ENCODE assay signal across 8 cellular contexts in genomic region chr6:6008114-6008647, GRCh38. TPM values are rescaled to one million over a fixed set of nuclear protein-coding genes. Genes with fewer than 3 reads are reported as not detected.
DNase-seq lines count a peak whose midpoint lies in the region; ATAC-seq and TF ChIP-seq lines count a peak whose summit lies in the region.

No MANE protein-coding gene starts in this region.

- H3K27ac Mint-ChIP-seq in HFFc6, result no peak overlapping the region
- H3K27ac Mint-ChIP-seq in activated naive CD8-positive, alpha-beta T cell treated with anti-CD3 and anti-CD28 coated beads for 36 hours, result peak overlapping the region; percentile 77

- TF ChIP-seq CTCF in HFFc6 (IDR thresholded peaks at IDR 0.05), result no peak

- H3K9me3 ChIP-seq in ES-I3 (ENCODE audit: control insufficient read depth, insufficient read depth, low read length), result no peaks in the 10 kb centered on the region
- H3K9me3 ChIP-seq in mesodermal cell (ENCODE audit: control insufficient read depth, low read length), result no peaks in the 10 kb centered on the region

- peak overlapping the region; percentile 64 for H3K27ac ChIP-seq in mesodermal cell (ENCODE audit: low read depth, low read length, severe bottlenecking)

- WGBS in mesodermal cell (ENCODE audit: insufficient coverage in 2 of 2), 2 experiments, result 1 to 3% methylated on average over 11 to 16 of the region's 18 CpGs

- H3K4me1 Mint-ChIP-seq in HFFc6 (ENCODE audit: low read depth), result peaks cover 9% of the 10 kb centered on the region
- H3K4me1 Mint-ChIP-seq in activated naive CD8-positive, alpha-beta T cell treated with anti-CD3 and anti-CD28 coated beads for 36 hours, result peaks cover 30% of the 10 kb centered on the region

- peaks cover 11% of the 10 kb centered on the region; the same call in 1 of the 2 replicates for H3K4me1 ChIP-seq in ES-I3 (ENCODE audit: insufficient read depth, low read length)
- peaks cover 26% of the 10 kb centered on the region for H3K4me1 ChIP-seq in mesodermal cell (ENCODE audit: control insufficient read depth, insufficient read depth, low read length, poor library complexity, severe bottlenecking)

- peaks cover 37% of the 10 kb centered on the region for H3K27me3 Mint-ChIP-seq in HFFc6 (ENCODE audit: insufficient read depth)
- H3K27me3 Mint-ChIP-seq in activated naive CD8-positive, alpha-beta T cell treated with anti-CD3 and anti-CD28 coated beads for 36 hours, result peaks cover 81% of the 10 kb centered on the region

- H3K9me3 Mint-ChIP-seq in HFFc6, result peaks cover 14% of the 10 kb centered on the region
- H3K9me3 Mint-ChIP-seq in activated naive CD8-positive, alpha-beta T cell treated with anti-CD3 and anti-CD28 coated beads for 36 hours, result peaks cover 2% of the 10 kb centered on the region

- peak overlapping the region; percentile 47 for H3K4me3 ChIP-seq in mesodermal cell (ENCODE audit: extremely low read depth, insufficient read depth, low read length, poor library complexity, severe bottlenecking)

- H3K9ac ChIP-seq in ES-I3 (ENCODE audit: low read depth, low read length), result peak overlapping the region; percentile 82; the same call in 1 of the 2 replicates

- H3K36me3 ChIP-seq in ES-I3 (ENCODE audit: insufficient read depth, low read length), result no peaks in the 10 kb centered on the region
- no peaks in the 10 kb centered on the region for H3K36me3 ChIP-seq in mesodermal cell (ENCODE audit: control insufficient read depth, insufficient read depth, low read length)

- H3K36me3 Mint-ChIP-seq in HFFc6 (ENCODE audit: low read depth), result peaks cover 13% of the 10 kb centered on the region
- H3K36me3 Mint-ChIP-seq in activated naive CD8-positive, alpha-beta T cell treated with anti-CD3 and anti-CD28 coated beads for 36 hours, result no peaks in the 10 kb centered on the region

- H3K4me3 Mint-ChIP-seq in HFFc6, result peak overlapping the region; percentile 76
- H3K4me3 Mint-ChIP-seq in activated naive CD8-positive, alpha-beta T cell treated with anti-CD3 and anti-CD28 coated beads for 36 hours, result peak overlapping the region; percentile 91

- ATAC-seq in GM21576 (IDR thresholded peaks at IDR 0.05; ENCODE audit: unreplicated experiment), result no peak

- in situ Hi-C loops in KBM-7 (cut with MboI; ENCODE audit: low pct_unique_long_range_greater_than_20kb, low sequenced_read_pairs), result no loop called here

- no peak for DNase-seq in HFFc6
- DNase-seq in activated naive CD8-positive, alpha-beta T cell treated with anti-CD3 and anti-CD28 coated beads for 36 hours, result no peak
- no peak for DNase-seq in NCI-H187 (lab: John Stamatoyannopoulos, UW)
- no peak for DNase-seq in KBM-7
- DNase-seq in SHP77 treated with DMSO at 0.1 percent for 48 hours (lab: John Stamatoyannopoulos, UW), result no peak

RNA-seq across cellular contexts. Expression of gene NRN1, which starts 1.5 kb away (rescaled TPM):
- not detected for total RNA-seq in HFFc6 (2021; fragmentation: NEBNext Ultra II Directional; extraction: Animal tissue kit (Norgen Biotek cat#: 25700))
- 10 to 100 TPM; 10.2 to 10.6 TPM for total RNA-seq in activated naive CD8-positive, alpha-beta T cell treated with anti-CD3 and anti-CD28 coated beads for 36 hours
- 1.7 TPM for polyA plus RNA-seq in mesodermal cell (2013, experiment 1 of 2)
- 0.25 TPM for polyA plus RNA-seq in mesodermal cell (2013, experiment 2 of 2)

Comparison
In these comparisons a context has a peak if more than half of its experiments do, and no peak if none do; other contexts are left out.
1. RNA of gene NRN1, which starts 1.5 kb away (total RNA-seq): 10.2 to 10.6 TPM in activated naive CD8-positive, alpha-beta T cell treated with anti-CD3 and anti-CD28 coated beads for 36 hours; not detected in HFFc6; every median in the first group is over 10 times any median in the second.